In the genomic region with DNA sequence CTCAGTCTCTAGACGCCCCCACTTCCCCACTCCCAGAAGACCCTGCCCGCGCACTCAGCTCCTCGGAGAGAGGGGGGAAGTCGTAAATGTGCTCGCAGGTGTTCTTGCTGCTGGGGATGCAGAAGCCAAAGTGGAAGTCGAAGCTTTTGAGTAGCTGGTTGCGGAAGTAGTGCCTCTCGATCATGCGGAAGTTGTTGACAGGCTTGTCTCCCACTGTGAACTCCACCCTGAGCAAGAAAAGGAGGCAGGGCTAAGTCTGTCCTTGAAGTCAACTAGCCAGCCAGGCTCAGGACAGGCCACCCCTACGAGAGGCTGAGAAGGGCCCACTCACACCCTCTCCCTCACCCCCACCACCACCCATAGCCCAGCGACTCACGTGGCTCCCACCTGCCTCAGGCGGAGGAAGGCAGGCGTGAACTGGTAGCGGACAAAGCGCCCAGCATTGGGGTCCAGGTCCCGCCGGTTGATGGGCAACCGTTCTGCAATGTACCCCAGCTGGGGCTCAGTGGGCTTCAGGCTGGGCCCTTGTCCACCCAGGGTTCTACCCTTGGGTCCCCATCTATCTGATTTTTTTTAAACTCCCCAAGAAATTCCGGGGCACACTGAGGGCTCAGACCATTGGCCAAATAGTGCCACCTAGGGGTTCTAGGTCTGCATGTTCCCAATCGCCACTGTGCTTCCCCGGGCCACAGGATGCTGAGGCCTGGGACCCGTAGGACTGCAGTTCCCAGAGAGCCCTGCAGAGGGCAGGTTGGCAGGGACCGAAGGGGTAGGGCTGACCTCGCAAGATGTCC, we compare ENCODE assay signal across 7 cellular contexts. TPM values are rescaled to one million over a fixed set of nuclear protein-coding genes. Genes with fewer than 3 reads are reported as not detected.
DNase-seq lines count a peak whose midpoint lies in the region; ATAC-seq and TF ChIP-seq lines count a peak whose summit lies in the region.

No MANE protein-coding gene starts in this region.

- TF ChIP-seq CTCF in GM10266 (IDR thresholded peaks at IDR 0.05; ENCODE audit: control insufficient read depth, insufficient read depth, low read depth, missing control alignments): peak; percentile 87
- peak; percentile 69 to 94 (median 88) for TF ChIP-seq CTCF in Peyer's patch (IDR thresholded peaks at IDR 0.05)
- TF ChIP-seq CTCF in fibroblast of pulmonary artery (IDR thresholded peaks at IDR 0.05; ENCODE audit: low read length, missing control alignments): peak; percentile 91
- peak; percentile 75 for TF ChIP-seq CTCF in neural crest cell (conservative IDR thresholded peaks at IDR 0.05)

- peaks cover 27% of the 10 kb centered on the region for H3K4me1 Mint-ChIP-seq in neural crest cell

- H3K9me3 ChIP-seq in Peyer's patch (no peaks in the 10 kb centered on the region), thymus (ENCODE audit: control insufficient read depth) (no peaks in the 10 kb centered on the region)

- H3K36me3 ChIP-seq in Peyer's patch (peaks cover 0 to 7% (median 0%) of the 10 kb centered on the region in 3 donors), thymus (ENCODE audit: control insufficient read depth, insufficient read depth) (no peaks in the 10 kb centered on the region)

- 44% methylated on average over 26 of the region's 26 CpGs for WGBS in thymus

- H3K4me3 Mint-ChIP-seq in neural crest cell: peak overlapping the region; percentile 84

- H3K27me3 Mint-ChIP-seq in neural crest cell (ENCODE audit: low read depth): no peaks in the 10 kb centered on the region

- peak overlapping the region in 1 of 4 donors; percentile 11 for H3K4me3 ChIP-seq in Peyer's patch
- no peak overlapping the region for H3K4me3 ChIP-seq in fibroblast of pulmonary artery (replicated peaks; ENCODE audit: low read depth, low read length)
- H3K4me3 ChIP-seq in thymus (ENCODE audit: low read length): no peak overlapping the region

- H3K27ac ChIP-seq in Peyer's patch (peak overlapping the region; percentile 7 to 79 (median 64)), thymus (ENCODE audit: low read depth) (peak overlapping the region; percentile 79)

- peak; percentile 86 for DNase-seq in GM10266 (ENCODE audit: extremely low spot score)
- peak; percentile 65 to 89 (median 86) for DNase-seq in Peyer's patch
- peak; percentile 28 for DNase-seq in activated T-helper 1 cell treated with Interleukin-2 at 50 U/mL for 16 hours (ENCODE audit: low read depth)
- DNase-seq in fibroblast of pulmonary artery (ENCODE audit: low read depth): peak; percentile 77
- peak; percentile 81 for DNase-seq in neural crest cell (ENCODE audit: low read depth, low spot score)

- no peak overlapping the region for H3K27ac Mint-ChIP-seq in neural crest cell (ENCODE audit: unreplicated experiment)

- H3K9me3 Mint-ChIP-seq in neural crest cell: no peaks in the 10 kb centered on the region

- H3K36me3 Mint-ChIP-seq in neural crest cell (ENCODE audit: low read depth): no peaks in the 10 kb centered on the region

- H3K27me3 ChIP-seq in Peyer's patch (no peaks in the 10 kb centered on the region), thymus (ENCODE audit: control insufficient read depth, insufficient read depth) (no peaks in the 10 kb centered on the region)

- H3K4me1 ChIP-seq in Peyer's patch (peaks cover 0 to 29% (median 15%) of the 10 kb centered on the region in 4 donors), thymus (ENCODE audit: control insufficient read depth, insufficient read depth, low read length) (peaks cover 20% of the 10 kb centered on the region)

- peak; percentile 34 for ATAC-seq in HG02938 (IDR thresholded peaks at IDR 0.05; ENCODE audit: unreplicated experiment)

- no peak for TF ChIP-seq POLR2A in Peyer's patch (IDR thresholded peaks at IDR 0.05)

RNA-seq across cellular contexts. Expression of a gene that starts 4.6 kb away (rescaled TPM):
- 10 to 100 TPM; 22.6 to 39.2 (median 31.4) TPM for total RNA-seq in Peyer's patch
- total RNA-seq in neural crest cell: 59.1 and 63.5 TPM in 2 replicates
- polyA plus RNA-seq in thymus: 30.6 TPM

RNA-seq across cellular contexts. Expression of a gene that starts 23.5 kb away (rescaled TPM):
- total RNA-seq in Peyer's patch (100 to 1,000 TPM in 2 of 4 donors, 10 to 100 TPM in 2; 47.0 to 188 (median 107) TPM), neural crest cell (63.5 and 71.1 TPM in 2 replicates)
- polyA plus RNA-seq in thymus: 19.6 TPM

RNA-seq across cellular contexts. Expression of a gene that starts 28.9 kb away (rescaled TPM):
- total RNA-seq in Peyer's patch (100 to 1,000 TPM in 2 of 4 donors, 10 to 100 TPM in 2; 14.9 to 192 (median 120) TPM), neural crest cell (16.1 and 22.2 TPM in 2 replicates)
- polyA plus RNA-seq in thymus: 10.6 TPM

RNA-seq across cellular contexts. Expression of a gene that starts 41.7 kb away (rescaled TPM):
- total RNA-seq in Peyer's patch (not detected), neural crest cell (not detected in 2 replicates)
- polyA plus RNA-seq in thymus: 6.5 TPM

RNA-seq across cellular contexts. Expression of a gene that starts 51.0 kb away (rescaled TPM):
- 10 to 100 TPM; 40.3 to 67.7 (median 49.6) TPM for total RNA-seq in Peyer's patch
- total RNA-seq in neural crest cell: 147 and 151 TPM in 2 replicates
- 19.4 TPM for polyA plus RNA-seq in thymus

Comparison
In these comparisons a context has a peak if more than half of its experiments do, and no peak if none do; other contexts are left out.
1. DNase-seq: peak in every context shown above with its lines; median percentile 86 in GM10266; 86 in Peyer's patch; 81 in neural crest cell; 77 in fibroblast of pulmonary artery; 28 in activated T-helper 1 cell treated with Interleukin-2 at 50 U/mL for 16 hours.